Comparison of ENCODE assay signal across 24 cellular contexts in genomic region chr6:12340488-12340818, GRCh38.
"Had no signal": no experiment of that assay in that cellular context is flagged by ENCODE, and none has a peak within 500 bp of the region (broad histone marks: within the 10 kb centered on the region; RNA-seq: fewer than 3 reads in every experiment).

No MANE protein-coding gene starts in this region.

- H3K36me3 Mint-ChIP-seq: naive thymus-derived CD4-positive, alpha-beta T cell; stimulated activated effector memory CD8-positive, alpha-beta T cell treated with anti-CD3 and anti-CD28 coated beads, Interleukin-12 subunit alpha, Interleukin-12 subunit beta, amount 100 ng/mL, for 72 hours had no signal

- H3K4me2 ChIP-seq: hepatocyte had no signal

- H3K9me3 Mint-ChIP-seq: naive thymus-derived CD4-positive, alpha-beta T cell; stimulated activated effector memory CD8-positive, alpha-beta T cell treated with anti-CD3 and anti-CD28 coated beads, Interleukin-12 subunit alpha, Interleukin-12 subunit beta, amount 100 ng/mL, for 72 hours had no signal

- H2AFZ ChIP-seq: hepatocyte had no signal

- H3K4me1 ChIP-seq: esophagus muscularis mucosa, foreskin keratinocyte, gastroesophageal sphincter, heart left ventricle, sigmoid colon, thyroid gland, vagina had no signal

- H3K36me3 ChIP-seq: esophagus muscularis mucosa, gastroesophageal sphincter, heart left ventricle, neutrophil, pancreas, sigmoid colon, stomach, thyroid gland, vagina had no signal

- DNase-seq: dermis blood vessel endothelial cell; effector memory CD4-positive, alpha-beta T cell; foreskin keratinocyte; heart left ventricle; kidney; mesendoderm; midbrain; naive thymus-derived CD4-positive, alpha-beta T cell; pancreas; sigmoid colon; stimulated activated CD4-positive, alpha-beta T cell treated with anti-CD3 and anti-CD28 coated beads, Interleukin-2, amount 100 ng/mL, for 24 hours; stimulated activated CD4-positive, alpha-beta T cell treated with anti-CD3 and anti-CD28 coated beads, Interleukin-4, amount 100 ng/mL, for 24 hours; stimulated activated naive CD4-positive, alpha-beta T cell treated with Interleukin-2 at 50 U/mL for 16 hours; stomach; thyroid gland; trophoblast cell had no signal

- H3K4me3 Mint-ChIP-seq: naive thymus-derived CD4-positive, alpha-beta T cell; stimulated activated effector memory CD8-positive, alpha-beta T cell treated with anti-CD3 and anti-CD28 coated beads, Interleukin-12 subunit alpha, Interleukin-12 subunit beta, amount 100 ng/mL, for 72 hours had no signal

- H3K27me3 ChIP-seq: foreskin keratinocyte, heart left ventricle, hepatocyte, neutrophil, pancreas, stomach, thyroid gland, vagina had no signal

- H3K27ac ChIP-seq: coronary artery, esophagus muscularis mucosa, foreskin keratinocyte, gastroesophageal sphincter, heart left ventricle, hepatocyte, neutrophil, sigmoid colon, stomach, thyroid gland, vagina had no signal

- ATAC-seq: foreskin keratinocyte; gastroesophageal sphincter; heart left ventricle; naive thymus-derived CD4-positive, alpha-beta T cell; pancreas; stimulated activated effector memory CD8-positive, alpha-beta T cell treated with anti-CD3 and anti-CD28 coated beads, Interleukin-12 subunit alpha, Interleukin-12 subunit beta, amount 100 ng/mL, for 72 hours had no signal

- H3K79me2 ChIP-seq: hepatocyte had no signal

- H3K27ac Mint-ChIP-seq: progenitor cell of endocrine pancreas; stimulated activated effector memory CD8-positive, alpha-beta T cell treated with anti-CD3 and anti-CD28 coated beads, Interleukin-12 subunit alpha, Interleukin-12 subunit beta, amount 100 ng/mL, for 72 hours had no signal

- H3K4me1 Mint-ChIP-seq: naive thymus-derived CD4-positive, alpha-beta T cell; stimulated activated effector memory CD8-positive, alpha-beta T cell treated with anti-CD3 and anti-CD28 coated beads, Interleukin-12 subunit alpha, Interleukin-12 subunit beta, amount 100 ng/mL, for 72 hours had no signal

- H3K9me3 ChIP-seq: esophagus muscularis mucosa, gastroesophageal sphincter, heart left ventricle, neutrophil, pancreas, sigmoid colon, stomach, thyroid gland, vagina had no signal

- H3K4me3 ChIP-seq: coronary artery, esophagus muscularis mucosa, gastroesophageal sphincter, heart left ventricle, hepatocyte, pancreas, sigmoid colon, stomach, thyroid gland, vagina had no signal
